ENCODE assay signal across 8 cellular contexts in the genomic region with DNA sequence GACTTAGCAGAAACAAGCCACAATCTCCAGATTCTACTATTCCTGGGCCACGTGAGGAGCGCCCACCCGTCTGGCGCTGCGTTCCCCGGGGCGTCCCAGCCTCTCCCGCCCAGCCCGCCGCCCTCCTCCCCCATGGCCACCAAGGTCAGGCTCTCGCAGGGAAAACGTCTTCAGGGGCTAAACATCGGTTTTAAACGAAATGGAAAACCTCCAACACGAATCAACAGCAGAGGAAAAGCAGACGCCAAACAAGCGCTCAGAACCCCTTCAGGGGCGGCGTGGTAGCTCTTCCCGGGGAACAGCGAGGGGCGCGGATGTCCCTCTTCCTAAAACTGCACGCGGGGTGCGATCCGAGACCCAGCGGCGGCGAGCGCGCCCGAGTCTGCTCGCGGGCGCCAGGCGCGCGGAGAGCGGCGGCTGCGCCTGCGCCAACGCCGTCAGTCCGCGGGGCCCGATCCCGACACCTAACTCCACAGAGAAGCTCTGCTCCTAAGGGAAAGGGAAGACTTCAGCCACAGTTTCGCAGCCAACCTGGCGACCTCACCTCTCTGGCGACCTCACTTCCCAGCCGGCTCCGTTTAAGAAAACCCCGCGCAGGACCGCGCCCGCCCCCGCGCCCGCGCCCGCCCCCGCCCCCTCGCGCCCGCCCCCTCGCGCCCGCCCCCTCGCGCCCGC. TPM values are rescaled to one million over a fixed set of nuclear protein-coding genes. Genes with fewer than 3 reads are reported as not detected.
A peak's percentile ranks its signal among the peaks of the same experiment; 100 is the strongest.
DNase-seq lines count a peak whose midpoint lies in the region; ATAC-seq and TF ChIP-seq lines count a peak whose summit lies in the region.

No MANE protein-coding gene starts in this region.

- TF ChIP-seq POLR2A in transverse colon (IDR thresholded peaks at IDR 0.05), result no peak

- TF ChIP-seq CTCF in RWPE2 (IDR thresholded peaks at IDR 0.05; ENCODE audit: poor library complexity, severe bottlenecking) (no peak), glutamatergic neuron (IDR thresholded peaks at IDR 0.05; ENCODE audit: partially characterized antibody, unreplicated experiment) (no peak), transverse colon (IDR thresholded peaks at IDR 0.05) (no peak)

- H3K4me3 ChIP-seq in RWPE2 (ENCODE audit: severe bottlenecking), result peak overlapping the region; percentile 88
- H3K4me3 ChIP-seq in transverse colon, result peak overlapping the region; percentile 81 to 90 (median 86)

- no peak for TF ChIP-seq EP300 in transverse colon (IDR thresholded peaks at IDR 0.05; ENCODE audit: low read depth)

- WGBS in transverse colon (ENCODE audit: low coverage in 1 of 2), 2 donors, result 0 to 1% methylated on average over 11 to 43 of the region's 74 CpGs

- ATAC-seq in GM21786 (IDR thresholded peaks at IDR 0.05; ENCODE audit: unreplicated experiment) (peak; percentile 58), RWPE2 (ENCODE audit: low read depth) (peak; percentile 75)

- H3K27me3 ChIP-seq in RWPE2 (ENCODE audit: insufficient read depth, poor library complexity, severe bottlenecking), result no peaks in the 10 kb centered on the region
- H3K27me3 ChIP-seq in transverse colon, result no peaks in the 10 kb centered on the region

- H3K27ac ChIP-seq in RWPE2 (ENCODE audit: poor library complexity, severe bottlenecking), result peak overlapping the region; percentile 92
- H3K27ac ChIP-seq in transverse colon, result peak overlapping the region; percentile 91 to 95 (median 94)

- intact Hi-C loops in transverse colon (cut with DNase I; ENCODE audit: low total_unique reads), result no loop called here

- H3K4me1 Mint-ChIP-seq in activated naive CD4-positive, alpha-beta T cell treated with anti-CD3 and anti-CD28 coated beads, Interleukin-2, amount 50 U/mL, for 24 hours, result peaks cover 37% of the 10 kb centered on the region
- peaks cover 18% of the 10 kb centered on the region for H3K4me1 Mint-ChIP-seq in glutamatergic neuron (ENCODE audit: low read depth, unreplicated experiment)

- H3K9me3 ChIP-seq in RWPE2 (ENCODE audit: severe bottlenecking) (no peaks in the 10 kb centered on the region), transverse colon (no peaks in the 10 kb centered on the region)

- peak overlapping the region; percentile 96 for H3K4me3 Mint-ChIP-seq in activated naive CD4-positive, alpha-beta T cell treated with anti-CD3 and anti-CD28 coated beads, Interleukin-2, amount 50 U/mL, for 24 hours
- H3K4me3 Mint-ChIP-seq in glutamatergic neuron (ENCODE audit: unreplicated experiment), result peak overlapping the region; percentile 93

- in situ Hi-C loops in transverse colon (cut with MboI; ENCODE audit: low pct_ligation_motif_present in 1 of 4, low pct_unique_long_range_greater_than_20kb in 1 of 4, low sequenced_read_pairs in 3 of 4), result loop anchor here in 3 of 4 donors (25.0 kb wide), 1 partner anchor 630 kb away; no protein-coding TSS in a partner anchor

- H3K36me3 ChIP-seq in RWPE2 (ENCODE audit: low read depth) (peaks cover 28% of the 10 kb centered on the region), transverse colon (peaks cover 0 to 10% (median 4%) of the 10 kb centered on the region in 4 donors)

- peak overlapping the region; percentile 94 for H3K27ac Mint-ChIP-seq in activated naive CD4-positive, alpha-beta T cell treated with anti-CD3 and anti-CD28 coated beads, Interleukin-2, amount 50 U/mL, for 24 hours
- H3K27ac Mint-ChIP-seq in glutamatergic neuron (ENCODE audit: unreplicated experiment), result peak overlapping the region; percentile 94

- H3K9me3 Mint-ChIP-seq in activated naive CD4-positive, alpha-beta T cell treated with anti-CD3 and anti-CD28 coated beads, Interleukin-2, amount 50 U/mL, for 24 hours, result no peaks in the 10 kb centered on the region
- H3K9me3 Mint-ChIP-seq in glutamatergic neuron (ENCODE audit: unreplicated experiment), result peaks cover 11% of the 10 kb centered on the region

- H3K4me1 ChIP-seq in RWPE2 (ENCODE audit: insufficient read depth, poor library complexity, severe bottlenecking) (peaks cover 7% of the 10 kb centered on the region), transverse colon (peaks cover 5 to 27% (median 17%) of the 10 kb centered on the region in 4 donors)

- peaks cover 5% of the 10 kb centered on the region for H3K36me3 Mint-ChIP-seq in activated naive CD4-positive, alpha-beta T cell treated with anti-CD3 and anti-CD28 coated beads, Interleukin-2, amount 50 U/mL, for 24 hours
- peaks cover under 1% of the 10 kb centered on the region for H3K36me3 Mint-ChIP-seq in glutamatergic neuron (ENCODE audit: unreplicated experiment)

- no peaks in the 10 kb centered on the region for H3K27me3 Mint-ChIP-seq in activated naive CD4-positive, alpha-beta T cell treated with anti-CD3 and anti-CD28 coated beads, Interleukin-2, amount 50 U/mL, for 24 hours
- H3K27me3 Mint-ChIP-seq in glutamatergic neuron (ENCODE audit: unreplicated experiment), result peaks cover 8% of the 10 kb centered on the region

- peak; percentile 85 for DNase-seq in ELF-1 (ENCODE audit: low read depth, low spot score)
- peak; percentile 73 for DNase-seq in KG1 (lab: John Stamatoyannopoulos, UW)
- DNase-seq in RWPE2 (ENCODE audit: low spot score), result peak; percentile 88
- DNase-seq in glutamatergic neuron, result peak; percentile 76
- DNase-seq in occipital lobe (lab: John Stamatoyannopoulos, UW), result peak; percentile 67
- peak; percentile 66 for DNase-seq in transverse colon

RNA-seq across cellular contexts. Expression of gene COG1, which starts 0.5 kb away (rescaled TPM):
- 43.1 TPM for total RNA-seq in glutamatergic neuron (ENCODE audit: unreplicated experiment)
- total RNA-seq in occipital lobe, result 19.3 TPM
- 100 to 1,000 TPM in 1 of 4 donors, 10 to 100 TPM in 3; 54.2 to 126 (median 69.1) TPM for total RNA-seq in transverse colon

RNA-seq across cellular contexts. Expression of gene SSTR2, which starts 27.5 kb away (rescaled TPM):
- total RNA-seq in glutamatergic neuron (ENCODE audit: unreplicated experiment) (78.2 TPM), occipital lobe (44.5 TPM), transverse colon (1 to 10 TPM in 2 of 4 donors, under 1 TPM in 2; under 0.01 to 1.7 (median 0.81) TPM)

Comparison
In these comparisons a context has a peak if more than half of its experiments do, and no peak if none do; other contexts are left out.
1. Peak in every context shown above with its lines: DNase-seq, ATAC-seq, H3K4me3 ChIP-seq and H3K27ac ChIP-seq.
2. RNA of gene SSTR2, which starts 27.5 kb away (total RNA-seq): 78.2 TPM in glutamatergic neuron (single experiment) and 44.5 TPM in occipital lobe (single experiment); under 0.01 to 1.7 TPM in transverse colon; every median in the first group is over 10 times any median in the second.